In the genomic region with DNA sequence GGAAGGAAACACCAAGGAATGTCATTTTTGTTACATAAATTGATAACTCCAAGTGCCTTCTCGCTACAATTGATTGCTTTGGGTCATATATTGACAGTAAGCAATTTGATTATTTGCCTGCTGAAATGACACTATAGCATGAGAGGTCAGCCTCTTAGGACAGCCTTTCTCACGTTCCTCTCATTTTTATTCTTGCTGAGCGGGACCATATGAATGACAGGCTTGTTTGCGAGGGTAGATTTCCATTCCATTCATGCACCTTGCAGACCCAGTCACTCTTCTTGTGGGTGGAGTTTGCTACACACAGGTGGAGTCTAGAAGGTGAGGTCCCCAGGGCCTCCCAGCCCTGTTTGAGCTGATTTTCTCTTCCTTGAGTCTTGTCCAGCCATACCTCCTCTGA, we compare ENCODE assay signal across 1 cellular context.
TF ChIP-seq lines count a peak whose summit lies in the region.

No MANE protein-coding gene starts in this region.

TF ChIP-seq in GM23338, 12 proteins besides CTCF, POLR2A, EP300 and RAD21 (continued from another document):
- TF ChIP-seq, protein P1, sequence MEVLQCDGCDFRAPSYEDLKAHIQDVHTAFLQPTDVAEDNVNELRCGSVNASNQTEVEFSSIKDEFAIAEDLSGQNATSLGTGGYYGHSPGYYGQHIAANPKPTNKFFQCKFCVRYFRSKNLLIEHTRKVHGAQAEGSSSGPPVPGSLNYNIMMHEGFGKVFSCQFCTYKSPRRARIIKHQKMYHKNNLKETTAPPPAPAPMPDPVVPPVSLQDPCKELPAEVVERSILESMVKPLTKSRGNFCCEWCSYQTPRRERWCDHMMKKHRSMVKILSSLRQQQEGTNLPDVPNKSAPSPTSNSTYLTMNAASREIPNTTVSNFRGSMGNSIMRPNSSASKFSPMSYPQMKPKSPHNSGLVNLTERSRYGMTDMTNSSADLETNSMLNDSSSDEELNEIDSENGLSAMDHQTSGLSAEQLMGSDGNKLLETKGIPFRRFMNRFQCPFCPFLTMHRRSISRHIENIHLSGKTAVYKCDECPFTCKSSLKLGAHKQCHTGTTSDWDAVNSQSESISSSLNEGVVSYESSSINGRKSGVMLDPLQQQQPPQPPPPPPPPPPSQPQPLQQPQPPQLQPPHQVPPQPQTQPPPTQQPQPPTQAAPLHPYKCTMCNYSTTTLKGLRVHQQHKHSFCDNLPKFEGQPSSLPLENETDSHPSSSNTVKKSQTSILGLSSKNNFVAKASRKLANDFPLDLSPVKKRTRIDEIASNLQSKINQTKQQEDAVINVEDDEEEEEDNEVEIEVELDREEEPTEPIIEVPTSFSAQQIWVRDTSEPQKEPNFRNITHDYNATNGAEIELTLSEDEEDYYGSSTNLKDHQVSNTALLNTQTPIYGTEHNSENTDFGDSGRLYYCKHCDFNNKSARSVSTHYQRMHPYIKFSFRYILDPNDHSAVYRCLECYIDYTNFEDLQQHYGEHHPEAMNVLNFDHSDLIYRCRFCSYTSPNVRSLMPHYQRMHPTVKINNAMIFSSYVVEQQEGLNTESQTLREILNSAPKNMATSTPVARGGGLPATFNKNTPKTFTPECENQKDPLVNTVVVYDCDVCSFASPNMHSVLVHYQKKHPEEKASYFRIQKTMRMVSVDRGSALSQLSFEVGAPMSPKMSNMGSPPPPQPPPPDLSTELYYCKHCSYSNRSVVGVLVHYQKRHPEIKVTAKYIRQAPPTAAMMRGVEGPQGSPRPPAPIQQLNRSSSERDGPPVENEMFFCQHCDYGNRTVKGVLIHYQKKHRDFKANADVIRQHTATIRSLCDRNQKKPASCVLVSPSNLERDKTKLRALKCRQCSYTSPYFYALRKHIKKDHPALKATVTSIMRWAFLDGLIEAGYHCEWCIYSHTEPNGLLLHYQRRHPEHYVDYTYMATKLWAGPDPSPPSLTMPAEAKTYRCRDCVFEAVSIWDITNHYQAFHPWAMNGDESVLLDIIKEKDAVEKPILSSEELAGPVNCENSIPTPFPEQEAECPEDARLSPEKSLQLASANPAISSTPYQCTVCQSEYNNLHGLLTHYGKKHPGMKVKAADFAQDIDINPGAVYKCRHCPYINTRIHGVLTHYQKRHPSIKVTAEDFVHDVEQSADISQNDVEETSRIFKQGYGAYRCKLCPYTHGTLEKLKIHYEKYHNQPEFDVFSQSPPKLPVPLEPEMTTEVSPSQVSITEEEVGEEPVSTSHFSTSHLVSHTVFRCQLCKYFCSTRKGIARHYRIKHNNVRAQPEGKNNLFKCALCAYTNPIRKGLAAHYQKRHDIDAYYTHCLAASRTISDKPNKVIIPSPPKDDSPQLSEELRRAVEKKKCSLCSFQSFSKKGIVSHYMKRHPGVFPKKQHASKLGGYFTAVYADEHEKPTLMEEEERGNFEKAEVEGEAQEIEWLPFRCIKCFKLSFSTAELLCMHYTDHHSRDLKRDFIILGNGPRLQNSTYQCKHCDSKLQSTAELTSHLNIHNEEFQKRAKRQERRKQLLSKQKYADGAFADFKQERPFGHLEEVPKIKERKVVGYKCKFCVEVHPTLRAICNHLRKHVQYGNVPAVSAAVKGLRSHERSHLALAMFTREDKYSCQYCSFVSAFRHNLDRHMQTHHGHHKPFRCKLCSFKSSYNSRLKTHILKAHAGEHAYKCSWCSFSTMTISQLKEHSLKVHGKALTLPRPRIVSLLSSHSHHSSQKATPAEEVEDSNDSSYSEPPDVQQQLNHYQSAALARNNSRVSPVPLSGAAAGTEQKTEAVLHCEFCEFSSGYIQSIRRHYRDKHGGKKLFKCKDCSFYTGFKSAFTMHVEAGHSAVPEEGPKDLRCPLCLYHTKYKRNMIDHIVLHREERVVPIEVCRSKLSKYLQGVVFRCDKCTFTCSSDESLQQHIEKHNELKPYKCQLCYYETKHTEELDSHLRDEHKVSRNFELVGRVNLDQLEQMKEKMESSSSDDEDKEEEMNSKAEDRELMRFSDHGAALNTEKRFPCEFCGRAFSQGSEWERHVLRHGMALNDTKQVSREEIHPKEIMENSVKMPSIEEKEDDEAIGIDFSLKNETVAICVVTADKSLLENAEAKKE (CRISPR knock-in tag; IDR thresholded peaks at IDR 0.05), result no peak
- no peak for TF ChIP-seq STAT1 (IDR thresholded peaks at IDR 0.05; ENCODE audit: unreplicated experiment)
- TF ChIP-seq POLR2AphosphoS5 (IDR thresholded peaks at IDR 0.05; ENCODE audit: low read depth), result no peak
- no peak for TF ChIP-seq EZH2phosphoT487 (IDR thresholded peaks at IDR 0.05; ENCODE audit: unreplicated experiment)
- TF ChIP-seq, protein P2, sequence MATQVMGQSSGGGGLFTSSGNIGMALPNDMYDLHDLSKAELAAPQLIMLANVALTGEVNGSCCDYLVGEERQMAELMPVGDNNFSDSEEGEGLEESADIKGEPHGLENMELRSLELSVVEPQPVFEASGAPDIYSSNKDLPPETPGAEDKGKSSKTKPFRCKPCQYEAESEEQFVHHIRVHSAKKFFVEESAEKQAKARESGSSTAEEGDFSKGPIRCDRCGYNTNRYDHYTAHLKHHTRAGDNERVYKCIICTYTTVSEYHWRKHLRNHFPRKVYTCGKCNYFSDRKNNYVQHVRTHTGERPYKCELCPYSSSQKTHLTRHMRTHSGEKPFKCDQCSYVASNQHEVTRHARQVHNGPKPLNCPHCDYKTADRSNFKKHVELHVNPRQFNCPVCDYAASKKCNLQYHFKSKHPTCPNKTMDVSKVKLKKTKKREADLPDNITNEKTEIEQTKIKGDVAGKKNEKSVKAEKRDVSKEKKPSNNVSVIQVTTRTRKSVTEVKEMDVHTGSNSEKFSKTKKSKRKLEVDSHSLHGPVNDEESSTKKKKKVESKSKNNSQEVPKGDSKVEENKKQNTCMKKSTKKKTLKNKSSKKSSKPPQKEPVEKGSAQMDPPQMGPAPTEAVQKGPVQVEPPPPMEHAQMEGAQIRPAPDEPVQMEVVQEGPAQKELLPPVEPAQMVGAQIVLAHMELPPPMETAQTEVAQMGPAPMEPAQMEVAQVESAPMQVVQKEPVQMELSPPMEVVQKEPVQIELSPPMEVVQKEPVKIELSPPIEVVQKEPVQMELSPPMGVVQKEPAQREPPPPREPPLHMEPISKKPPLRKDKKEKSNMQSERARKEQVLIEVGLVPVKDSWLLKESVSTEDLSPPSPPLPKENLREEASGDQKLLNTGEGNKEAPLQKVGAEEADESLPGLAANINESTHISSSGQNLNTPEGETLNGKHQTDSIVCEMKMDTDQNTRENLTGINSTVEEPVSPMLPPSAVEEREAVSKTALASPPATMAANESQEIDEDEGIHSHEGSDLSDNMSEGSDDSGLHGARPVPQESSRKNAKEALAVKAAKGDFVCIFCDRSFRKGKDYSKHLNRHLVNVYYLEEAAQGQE (IDR thresholded peaks at IDR 0.05; ENCODE audit: unreplicated experiment), result no peak
- TF ChIP-seq ZNF331 (CRISPR knock-in tag; IDR thresholded peaks at IDR 0.05; ENCODE audit: low read depth), result no peak
- TF ChIP-seq JUNB (IDR thresholded peaks at IDR 0.05; ENCODE audit: unreplicated experiment), result no peak
